ENCODE assay signal across 8 cellular contexts in genomic region chr1:160834945-160835565, GRCh38. TPM values are rescaled to one million over a fixed set of nuclear protein-coding genes. Genes with fewer than 3 reads are reported as not detected.
A peak's percentile ranks its signal among the peaks of the same experiment; 100 is the strongest.
DNase-seq lines count a peak whose midpoint lies in the region; TF ChIP-seq lines count a peak whose summit lies in the region.

No MANE protein-coding gene starts in this region.

- H2AFZ ChIP-seq in neural progenitor cell (replicated peaks), result no peak overlapping the region

- H3K27me3 Mint-ChIP-seq in neural progenitor cell (ENCODE audit: insufficient read depth, low read depth), result peaks cover 2% of the 10 kb centered on the region

- H3K9ac ChIP-seq in neural progenitor cell, result no peak overlapping the region

- H3K27ac ChIP-seq in dorsolateral prefrontal cortex (no peak overlapping the region), neural progenitor cell (no peak overlapping the region)

- H3F3A ChIP-seq in neural progenitor cell (ENCODE audit: low read depth), result peaks cover 4% of the 10 kb centered on the region

- H4K20me1 ChIP-seq in neural progenitor cell (ENCODE audit: low read depth), result no peaks in the 10 kb centered on the region

- no peak overlapping the region for H3K4me3 Mint-ChIP-seq in neural progenitor cell

- H3K79me2 ChIP-seq in neural progenitor cell (ENCODE audit: low read depth), result no peaks in the 10 kb centered on the region

- H3K27ac Mint-ChIP-seq in neural progenitor cell, result no peak overlapping the region

- TF ChIP-seq CTCF in dorsolateral prefrontal cortex (IDR thresholded peaks at IDR 0.05 in 54 of 56, conservative IDR thresholded peaks at IDR 0.05 in 2 of 56; ENCODE audit: low read depth in 1 of 56, partially characterized antibody in 56 of 56) (peak in 50 of 56 donors; percentile 17 to 75 (median 51)), neural progenitor cell (IDR thresholded peaks at IDR 0.05) (peak; percentile 84)

- DNase-seq in NCI-H2196 (lab: John Stamatoyannopoulos, UW; ENCODE audit: unreplicated experiment) (peak; percentile 46), NCI-H2196 treated with DMSO at 0.1 percent for 48 hours (lab: John Stamatoyannopoulos, UW; ENCODE audit: unreplicated experiment) (no peak), KBM-7 (peak; percentile 68), T follicular helper cell (ENCODE audit: low read depth) (peak; percentile 30), dorsolateral prefrontal cortex (no peak), neural progenitor cell (ENCODE audit: low spot score) (peak; percentile 68), HK-2 (ENCODE audit: unreplicated experiment) (no peak), superior temporal gyrus (ENCODE audit: extremely low spot score) (no peak)

- peaks cover 19% of the 10 kb centered on the region for H3K4me1 ChIP-seq in neural progenitor cell

- intact Hi-C loops in dorsolateral prefrontal cortex (cut with DNase I), result loop anchor here in 1 of 2 donors (5.0 kb wide), 1 partner anchor 117 kb away; the partner anchor contains the start of gene ITLN2

- no peaks in the 10 kb centered on the region for H3K36me3 ChIP-seq in neural progenitor cell

- H3K4me3 ChIP-seq in dorsolateral prefrontal cortex, result no peak overlapping the region
- H3K4me3 ChIP-seq in neural progenitor cell, result no peak overlapping the region

- no peaks in the 10 kb centered on the region for H3K9me3 ChIP-seq in neural progenitor cell (ENCODE audit: low read depth)

- H3K36me3 Mint-ChIP-seq in neural progenitor cell, result no peaks in the 10 kb centered on the region

- peaks cover 0 to 7% (median 0%) of the 10 kb centered on the region in 45 donors for H3K27me3 ChIP-seq in dorsolateral prefrontal cortex
- no peaks in the 10 kb centered on the region for H3K27me3 ChIP-seq in neural progenitor cell

- H3K9me3 Mint-ChIP-seq in neural progenitor cell, result no peaks in the 10 kb centered on the region

- in situ Hi-C loops in KBM-7 (cut with MboI; ENCODE audit: low pct_unique_long_range_greater_than_20kb, low sequenced_read_pairs), result loop anchor here (10.0 kb wide), 1 partner anchor 120 kb away; the partner anchor contains the start of gene ITLN2

- H3K4me1 Mint-ChIP-seq in neural progenitor cell, result peaks cover 18% of the 10 kb centered on the region

- no peak overlapping the region for H3K4me2 ChIP-seq in neural progenitor cell

RNA-seq across cellular contexts. Expression of gene CD244, which starts 27.6 kb away (rescaled TPM):
- total RNA-seq in dorsolateral prefrontal cortex (1 to 10 TPM in 5 of 120 experiments, under 1 TPM in 77, not detected in 38; 0.17 to 1.3 (median 0.45) TPM), neural progenitor cell (ENCODE audit: low replicate concordance) (not detected in 2 replicates)

RNA-seq across cellular contexts. Expression of gene LY9, which starts 39.1 kb away (rescaled TPM):
- total RNA-seq in dorsolateral prefrontal cortex, result 1 to 10 TPM in 3 of 120 experiments, under 1 TPM in 8, not detected in 109; 0.24 to 1.1 (median 0.48) TPM
- not detected in 2 replicates for total RNA-seq in neural progenitor cell (ENCODE audit: low replicate concordance)

RNA-seq across cellular contexts. Expression of gene ITLN1, which starts 49.9 kb away (rescaled TPM):
- total RNA-seq in dorsolateral prefrontal cortex (under 1 TPM in 1 of 120 experiments, not detected in 119; 0.59 TPM), neural progenitor cell (ENCODE audit: low replicate concordance) (not detected in 2 replicates)

Comparison
In these comparisons a context has a peak if more than half of its experiments do, and no peak if none do; other contexts are left out.
1. DNase-seq: peak in NCI-H2196 (single experiment), KBM-7 (single experiment), T follicular helper cell (single experiment) and neural progenitor cell (single experiment); none in NCI-H2196 treated with DMSO at 0.1 percent for 48 hours (single experiment), dorsolateral prefrontal cortex (0 of 10), HK-2 (single experiment) and superior temporal gyrus (single experiment).